In the genomic region with DNA sequence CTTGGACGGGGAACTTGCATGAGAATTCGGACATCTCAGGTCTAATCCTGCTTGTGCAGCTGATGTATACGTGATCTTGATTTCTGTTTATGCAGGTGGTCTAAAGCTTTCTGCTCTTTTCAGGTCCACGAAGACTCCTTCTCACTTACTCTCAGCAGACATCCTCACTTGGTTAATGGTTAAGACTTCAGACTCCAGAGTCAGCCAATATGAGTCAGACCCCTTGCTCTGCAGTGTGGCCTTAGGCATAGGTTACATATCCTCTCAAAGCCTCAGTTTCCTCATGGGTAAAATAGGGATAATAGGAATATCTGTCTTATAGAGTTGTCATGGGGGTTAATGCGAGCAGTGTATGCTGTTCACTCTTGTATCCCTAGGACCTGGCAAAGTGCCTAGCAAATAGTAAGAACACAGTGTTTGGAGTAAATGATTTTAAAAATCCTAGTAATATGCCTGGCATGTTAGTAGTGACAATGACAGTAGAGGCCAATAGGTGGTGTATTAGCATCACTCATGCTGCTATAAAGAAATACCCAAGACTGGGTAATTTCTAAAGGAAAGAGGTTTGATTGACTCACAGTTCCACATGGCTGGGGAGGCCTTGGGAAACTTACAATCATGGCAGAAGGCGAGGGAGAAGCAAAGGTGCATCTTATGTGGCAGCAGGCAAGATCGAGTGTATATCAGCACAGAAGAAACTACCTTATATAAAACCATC, we compare ENCODE assay signal across 12 cellular contexts. TPM values are rescaled to one million over a fixed set of nuclear protein-coding genes. Genes with fewer than 3 reads are reported as not detected.
DNase-seq lines count a peak whose midpoint lies in the region; ATAC-seq and TF ChIP-seq lines count a peak whose summit lies in the region.
"Had no signal": no experiment of that assay in that cellular context is flagged by ENCODE, and none has a peak within 500 bp of the region (broad histone marks: within the 10 kb centered on the region; RNA-seq: fewer than 3 reads in every experiment).

No MANE protein-coding gene starts in this region.

- H3K4me3 ChIP-seq in BE2C (ENCODE audit: low read depth, low read length) = no peak overlapping the region
- H3K4me3 ChIP-seq in hepatocyte = no peak overlapping the region
- H3K4me3 ChIP-seq: ovary, transverse colon had no signal

- H4K5ac ChIP-seq in H9 (ENCODE audit: insufficient read length, low read depth, low read length) = no peak overlapping the region

- no peak overlapping the region for H2AFZ ChIP-seq in H9 (ENCODE audit: low read length)
- no peak overlapping the region for H2AFZ ChIP-seq in hepatocyte

- H3K9ac ChIP-seq in H9 (ENCODE audit: extremely low read depth, insufficient read length, low read length) = no peak overlapping the region

- H3K56ac ChIP-seq in H9 (ENCODE audit: insufficient read length, low read depth, low read length) = no peak overlapping the region

- H3T11ph ChIP-seq in H9 (ENCODE audit: low read length) = no peak overlapping the region

- H3K9me3 ChIP-seq in BE2C (no peaks in the 10 kb centered on the region), H9 (ENCODE audit: control insufficient read depth, low read depth, low read length) (no peaks in the 10 kb centered on the region), hepatocyte (ENCODE audit: low read depth) (no peaks in the 10 kb centered on the region)
- H3K9me3 ChIP-seq: ovary, transverse colon had no signal

- WGBS in H9 (ENCODE audit: extremely low coverage, insufficient read length, low lambda C conversion rate) = no CpG with 5 or more reads among the region's 7 CpGs
- 94% methylated on average over 7 of the region's 7 CpGs for WGBS in hepatocyte (ENCODE audit: low lambda C conversion rate, missing lambda C conversion rate)

- H3K9me2 ChIP-seq in hepatocyte (replicated peaks; ENCODE audit: insufficient read depth) = no peaks in the 10 kb centered on the region

- no peak for ATAC-seq in HG03280 (IDR thresholded peaks at IDR 0.05; ENCODE audit: unreplicated experiment)

- H3K14ac ChIP-seq in H9 (ENCODE audit: insufficient read depth, low read length) = no peak overlapping the region

- peaks cover 8% of the 10 kb centered on the region for H3K79me1 ChIP-seq in H9 (ENCODE audit: insufficient read depth, low read depth, low read length, poor library complexity, severe bottlenecking)

- peak overlapping the region in 1 of 3 experiments; percentile 79; a peak in 2 of 7 replicates for H3K27ac Mint-ChIP-seq in H9
- H3K27ac Mint-ChIP-seq in activated T-helper 2 cell treated with anti-CD3 and anti-CD28 coated beads, Interferon-gamma antibody, Interleukin-2, Interleukin-4, amounts not matched to agents 10 μg/mL and 5 μg/mL and 100 μg/mL, durations not matched to agents 14 hours and 24 hours and 36 hours = peak overlapping the region; percentile 45

- H2BK20ac ChIP-seq in H9 (ENCODE audit: low read depth, low read length, poor library complexity, severe bottlenecking) = no peak overlapping the region

- H3K36me3 ChIP-seq in BE2C (peaks cover 91% of the 10 kb centered on the region), hepatocyte (replicated peaks; ENCODE audit: insufficient read depth, low read depth) (no peaks in the 10 kb centered on the region)
- H3K36me3 ChIP-seq: ovary had no signal

- H3K4me1 ChIP-seq in BE2C = no peaks in the 10 kb centered on the region; the same call in 1 of the 2 replicates
- H3K4me1 ChIP-seq in H9 (ENCODE audit: insufficient read depth, low read length) = no peaks in the 10 kb centered on the region
- no peaks in the 10 kb centered on the region for H3K4me1 ChIP-seq in hepatocyte (ENCODE audit: insufficient read depth)
- H3K4me1 ChIP-seq: transverse colon had no signal

- no peak overlapping the region for H2BK15ac ChIP-seq in H9 (ENCODE audit: low read depth, low read length)

- no peaks in the 10 kb centered on the region for H3K23me2 ChIP-seq in H9 (ENCODE audit: insufficient read length, low read depth, low read length, poor library complexity, severe bottlenecking)

- TF ChIP-seq CTCF in BE2C (IDR thresholded peaks at IDR 0.05; ENCODE audit: low read depth, low read length) = peak; percentile 51
- TF ChIP-seq CTCF in H9 (conservative IDR thresholded peaks at IDR 0.05) = peak; percentile 35; the same call in 2 of the 3 replicates
- TF ChIP-seq CTCF in hepatocyte (IDR thresholded peaks at IDR 0.05; ENCODE audit: poor library complexity) = peak; percentile 25
- no peak for TF ChIP-seq CTCF in GM13976 (IDR thresholded peaks at IDR 0.05; ENCODE audit: borderline replicate concordance, control extremely low read depth, extremely low read depth, insufficient read depth, missing control alignments)

- H3K4me2 ChIP-seq in H9 (ENCODE audit: insufficient read depth, insufficient read length, low read length) (no peak overlapping the region), hepatocyte (no peak overlapping the region)

- no peaks in the 10 kb centered on the region for H4K20me1 ChIP-seq in H9 (ENCODE audit: control insufficient read depth, insufficient read depth, insufficient read length)
- H4K20me1 ChIP-seq in hepatocyte (ENCODE audit: insufficient read depth, poor library complexity, severe bottlenecking) = peaks cover 5% of the 10 kb centered on the region

- H2AK5ac ChIP-seq in H9 (ENCODE audit: insufficient read length, low read length) = no peak overlapping the region

- no peaks in the 10 kb centered on the region for H3K27me3 Mint-ChIP-seq in H9 (ENCODE audit: low read depth)
- no peaks in the 10 kb centered on the region for H3K27me3 Mint-ChIP-seq in activated T-helper 2 cell treated with anti-CD3 and anti-CD28 coated beads, Interferon-gamma antibody, Interleukin-2, Interleukin-4, amounts not matched to agents 10 μg/mL and 5 μg/mL and 100 μg/mL, durations not matched to agents 14 hours and 24 hours and 36 hours (ENCODE audit: low read depth)

- H3K27me3 ChIP-seq in BE2C = no peaks in the 10 kb centered on the region
- H3K27me3 ChIP-seq in H9 (ENCODE audit: insufficient read depth, low read length) = no peaks in the 10 kb centered on the region
- no peaks in the 10 kb centered on the region for H3K27me3 ChIP-seq in hepatocyte
- H3K27me3 ChIP-seq: ovary, transverse colon had no signal

- H3K23ac ChIP-seq in H9 (ENCODE audit: insufficient read length, low read depth, low read length) = no peak overlapping the region

- H4K8ac ChIP-seq in H9 (replicated peaks; ENCODE audit: insufficient read length, low read depth, low read length) = no peak overlapping the region

- no peak overlapping the region for H2BK120ac ChIP-seq in H9 (ENCODE audit: low read depth, low read length, poor library complexity, severe bottlenecking)

- no peak overlapping the region for H4K91ac ChIP-seq in H9 (ENCODE audit: insufficient read length, low read depth, low read length)

- H2BK5ac ChIP-seq in H9 (ENCODE audit: insufficient read length, low read length) = no peak overlapping the region

- no peak overlapping the region for H2BK12ac ChIP-seq in H9 (ENCODE audit: insufficient read length, low read depth, low read length)

- H3K9me3 Mint-ChIP-seq in H9 = no peaks in the 10 kb centered on the region
- no peaks in the 10 kb centered on the region for H3K9me3 Mint-ChIP-seq in activated T-helper 2 cell treated with anti-CD3 and anti-CD28 coated beads, Interferon-gamma antibody, Interleukin-2, Interleukin-4, amounts not matched to agents 10 μg/mL and 5 μg/mL and 100 μg/mL, durations not matched to agents 14 hours and 24 hours and 36 hours

- H3K4ac ChIP-seq in H9 (ENCODE audit: low read depth, low read length) = no peak overlapping the region

- no peak overlapping the region for H3K18ac ChIP-seq in H9 (ENCODE audit: insufficient read length, low read depth, low read length)

- H3K36me3 Mint-ChIP-seq in H9 (ENCODE audit: insufficient read depth in 1 of 3, low read depth in 3 of 3) = peaks cover 55 to 97% (median 91%) of the 10 kb centered on the region in 3 experiments; a peak in 6 of 7 replicates
- peaks cover 85% of the 10 kb centered on the region for H3K36me3 Mint-ChIP-seq in activated T-helper 2 cell treated with anti-CD3 and anti-CD28 coated beads, Interferon-gamma antibody, Interleukin-2, Interleukin-4, amounts not matched to agents 10 μg/mL and 5 μg/mL and 100 μg/mL, durations not matched to agents 14 hours and 24 hours and 36 hours (ENCODE audit: low read depth)

- H3K4me3 Mint-ChIP-seq in H9 = no peak overlapping the region
- H3K4me3 Mint-ChIP-seq in activated T-helper 2 cell treated with anti-CD3 and anti-CD28 coated beads, Interferon-gamma antibody, Interleukin-2, Interleukin-4, amounts not matched to agents 10 μg/mL and 5 μg/mL and 100 μg/mL, durations not matched to agents 14 hours and 24 hours and 36 hours (ENCODE audit: low read depth) = no peak overlapping the region

- H3K79me2 ChIP-seq in H9 (ENCODE audit: insufficient read depth, low read length) (peaks cover 3% of the 10 kb centered on the region; the same call in 1 of the 2 replicates), hepatocyte (peaks cover 14% of the 10 kb centered on the region)

- in situ Hi-C loops in GM13976 (cut with MboI; ENCODE audit: low sequenced_read_pairs, unreplicated experiment) = no loop called here

- DNase-seq in BE2C (no peak), H9 (no peak), hepatocyte (ENCODE audit: low spot score) (no peak), SK-N-DZ (ENCODE audit: low spot score) (no peak), GM13976 (ENCODE audit: low spot score) (no peak), nucleus accumbens (lab: John Stamatoyannopoulos, UW) (no peak)
- no peak for DNase-seq in activated T-helper 2 cell treated with anti-CD3 and anti-CD28 coated beads, Interferon-gamma antibody, Interleukin-2, Interleukin-4, amounts not matched to agents 10 μg/mL and 5 μg/mL and 100 μg/mL, durations not matched to agents 14 hours and 24 hours and 36 hours (ENCODE audit: low spot score)
- DNase-seq: activated naive CD4-positive, alpha-beta T cell treated with Interleukin-2 at 50 U/mL for 16 hours; islet precursor cell; ovary; transverse colon had no signal

- peaks cover 18 to 28% of the 10 kb centered on the region in 2 experiments for H3K4me1 Mint-ChIP-seq in H9
- peaks cover 21% of the 10 kb centered on the region for H3K4me1 Mint-ChIP-seq in activated T-helper 2 cell treated with anti-CD3 and anti-CD28 coated beads, Interferon-gamma antibody, Interleukin-2, Interleukin-4, amounts not matched to agents 10 μg/mL and 5 μg/mL and 100 μg/mL, durations not matched to agents 14 hours and 24 hours and 36 hours (ENCODE audit: low read depth)

- H3K27ac ChIP-seq in H9 (ENCODE audit: insufficient read length, low read depth, low read length) (no peak overlapping the region), hepatocyte (no peak overlapping the region)
- H3K27ac ChIP-seq: ovary, transverse colon had no signal

- intact Hi-C loops in activated T-helper 2 cell treated with anti-CD3 and anti-CD28 coated beads, Interferon-gamma antibody, Interleukin-2, Interleukin-4, amounts not matched to agents 10 μg/mL and 5 μg/mL and 100 μg/mL, durations not matched to agents 14 hours and 24 hours and 36 hours (cut with micrococcal nuclease) = no loop called here

RNA-seq across cellular contexts. Expression of a gene that starts 42.3 kb away (rescaled TPM):
- polyA plus RNA-seq in BE2C (2012; ENCODE audit: insufficient read depth, insufficient read length, low read depth) = 271 TPM
- 613 and 618 TPM in 2 replicates for total RNA-seq in H9 (2021)
- total RNA-seq in activated T-helper 2 cell treated with anti-CD3 and anti-CD28 coated beads, Interferon-gamma antibody, Interleukin-2, Interleukin-4, amounts not matched to agents 10 μg/mL and 5 μg/mL and 100 μg/mL, durations not matched to agents 14 hours and 24 hours and 36 hours = 452 and 492 TPM in 2 replicates
- total RNA-seq in hepatocyte = 191 and 208 TPM in 2 replicates
- polyA plus RNA-seq in hepatocyte = 157 and 181 TPM in 2 replicates
- polyA plus RNA-seq in SK-N-DZ (2014; cell fraction: cytosol; rRNA removed) = 469 and 473 TPM in 2 replicates
- polyA plus RNA-seq in SK-N-DZ (2014; cell fraction: nucleus; rRNA removed) = 187 and 227 TPM in 2 replicates
